Comparison of ENCODE assay signal across 8 cellular contexts in the genomic region with DNA sequence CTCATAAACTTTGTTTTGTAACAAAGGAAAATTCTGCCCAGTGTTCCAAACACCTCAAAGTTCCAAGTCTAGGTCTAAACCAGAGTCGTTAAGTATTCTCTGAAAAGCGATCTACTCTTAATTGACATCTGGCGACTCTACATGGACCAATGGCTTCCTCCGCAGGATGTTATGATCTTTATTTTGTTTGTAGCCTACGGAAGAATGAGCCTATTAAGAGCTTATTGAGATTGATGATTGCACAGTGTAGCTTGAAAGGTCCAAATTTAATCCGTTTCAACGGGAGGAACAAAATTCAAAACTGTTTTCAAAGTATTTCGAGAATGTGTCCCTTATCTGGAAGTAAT.
DNase-seq lines count a peak whose midpoint lies in the region; ATAC-seq and TF ChIP-seq lines count a peak whose summit lies in the region.

No MANE protein-coding gene starts in this region.

- DNase-seq in AG09309 (ENCODE audit: low read depth) (no peak), NCI-H446 treated with DMSO at 0.1 percent for 48 hours (lab: John Stamatoyannopoulos, UW) (peak; percentile 56), kidney glomerular epithelial cell (lab: John Stamatoyannopoulos, UW) (peak; percentile 61), suprapubic skin (ENCODE audit: low spot score in 2 of 2) (no peak)

- 0% methylated on average over 8 of the region's 8 CpGs for WGBS in suprapubic skin

- H3K4me3 ChIP-seq in AG09309 (ENCODE audit: control insufficient read depth, low read depth, low read length): peak overlapping the region; percentile 66
- H3K4me3 ChIP-seq in suprapubic skin: peak overlapping the region; percentile 81

- no peaks in the 10 kb centered on the region for H3K9me3 ChIP-seq in suprapubic skin

- TF ChIP-seq CTCF in AG09309 (IDR thresholded peaks at IDR 0.05; ENCODE audit: control insufficient read depth, insufficient read depth, low read depth, low read length, missing control alignments) (no peak), suprapubic skin (IDR thresholded peaks at IDR 0.05) (no peak)

- TF ChIP-seq POLR2A in suprapubic skin (IDR thresholded peaks at IDR 0.05): no peak

- H3K36me3 ChIP-seq in suprapubic skin: peaks cover 5% of the 10 kb centered on the region

- no peak for TF ChIP-seq EP300 in suprapubic skin (IDR thresholded peaks at IDR 0.05)

- H3K4me1 ChIP-seq in suprapubic skin: peaks cover 47% of the 10 kb centered on the region

- ATAC-seq in GM18520 (IDR thresholded peaks at IDR 0.05; ENCODE audit: unreplicated experiment) (peak; percentile 8), GM21825 (IDR thresholded peaks at IDR 0.05; ENCODE audit: unreplicated experiment) (no peak), GM18868 (IDR thresholded peaks at IDR 0.05; ENCODE audit: unreplicated experiment) (no peak)

- H3K27ac ChIP-seq in angular gyrus (ENCODE audit: low read depth, low read length): peak overlapping the region; percentile 96
- peak overlapping the region; percentile 99 for H3K27ac ChIP-seq in suprapubic skin

- H3K27me3 ChIP-seq in suprapubic skin: no peaks in the 10 kb centered on the region

Comparison
In these comparisons a context has a peak if more than half of its experiments do, and no peak if none do; other contexts are left out.
1. DNase-seq: peak in NCI-H446 treated with DMSO at 0.1 percent for 48 hours (single experiment) and kidney glomerular epithelial cell (single experiment); none in AG09309 (single experiment) and suprapubic skin (0 of 2).